In genomic region chr6:114053791-114054190, GRCh38 we compare ENCODE assay signal across 29 cellular contexts.
"Had no signal": no experiment of that assay in that cellular context is flagged by ENCODE, and none has a peak within 500 bp of the region (broad histone marks: within the 10 kb centered on the region; RNA-seq: fewer than 3 reads in every experiment).

No MANE protein-coding gene starts in this region.

- H3K4me3 Mint-ChIP-seq: activated B cell treated with CpG ODN at 0.5 μM for 24 hours; activated CD8-positive, alpha-beta T cell treated with anti-CD3 and anti-CD28 coated beads for 36 hours; activated naive CD8-positive, alpha-beta T cell; activated T-cell treated with anti-CD3 and anti-CD28 coated beads, Interleukin-2, amount 50 U/mL, for 4 hours; activated T-helper 17 cell treated with anti-CD3 and anti-CD28 coated beads, Interleukin-2, amount 50 U/mL, for 72 hours; central memory CD8-positive, alpha-beta T cell; dendritic cell treated with granulocyte-macrophage colony-stimulating factor and Interleukin-4, amounts not matched to agents 40 ng/mL and 50 ng/mL, for 4 days had no signal

- H3K36me3 ChIP-seq: brain microvascular endothelial cell, esophagus muscularis mucosa, gastrocnemius medialis, heart left ventricle had no signal

- H3K4me1 ChIP-seq: esophagus muscularis mucosa, foreskin keratinocyte, heart left ventricle had no signal

- H3K27me3 ChIP-seq: brain microvascular endothelial cell, dorsolateral prefrontal cortex, esophagus muscularis mucosa, foreskin keratinocyte, gastrocnemius medialis, heart left ventricle had no signal

- H3K27ac Mint-ChIP-seq: activated B cell treated with CpG ODN at 0.5 μM for 24 hours; activated CD8-positive, alpha-beta T cell treated with anti-CD3 and anti-CD28 coated beads for 36 hours; activated naive CD8-positive, alpha-beta T cell; activated T-helper 17 cell treated with anti-CD3 and anti-CD28 coated beads, Interleukin-2, amount 50 U/mL, for 72 hours; dendritic cell treated with granulocyte-macrophage colony-stimulating factor and Interleukin-4, amounts not matched to agents 40 ng/mL and 50 ng/mL, for 4 days had no signal

- H3K27ac ChIP-seq: brain microvascular endothelial cell, coronary artery, esophagus muscularis mucosa, foreskin keratinocyte, gastrocnemius medialis, heart left ventricle had no signal

- ATAC-seq: activated CD4-positive, CD25-positive, alpha-beta regulatory T cell treated with anti-CD3 and anti-CD28 coated beads, Interleukin-2, amount 50 U/mL, for 24 hours; activated CD8-positive, alpha-beta T cell treated with anti-CD3 and anti-CD28 coated beads for 36 hours; activated T-cell treated with anti-CD3 and anti-CD28 coated beads, Interleukin-2, amount 50 U/mL, for 4 hours; activated T-helper 17 cell treated with anti-CD3 and anti-CD28 coated beads, Interleukin-2, amount 50 U/mL, for 72 hours; foreskin keratinocyte; gastrocnemius medialis; heart left ventricle had no signal

- H3K9me3 Mint-ChIP-seq: activated B cell treated with CpG ODN at 0.5 μM for 24 hours; activated CD8-positive, alpha-beta T cell treated with anti-CD3 and anti-CD28 coated beads for 36 hours; activated T-cell treated with anti-CD3 and anti-CD28 coated beads, Interleukin-2, amount 50 U/mL, for 4 hours; central memory CD8-positive, alpha-beta T cell; dendritic cell treated with granulocyte-macrophage colony-stimulating factor and Interleukin-4, amounts not matched to agents 40 ng/mL and 50 ng/mL, for 4 days had no signal

- H3K27me3 Mint-ChIP-seq: activated T-helper 17 cell treated with anti-CD3 and anti-CD28 coated beads, Interleukin-2, amount 50 U/mL, for 72 hours; dendritic cell treated with granulocyte-macrophage colony-stimulating factor and Interleukin-4, amounts not matched to agents 40 ng/mL and 50 ng/mL, for 4 days had no signal

- DNase-seq: activated B cell treated with CpG ODN at 0.5 μM for 24 hours; activated CD4-positive, alpha-beta T cell treated with anti-CD3 and anti-CD28 coated beads for 48 hours; activated CD4-positive, alpha-beta T cell treated with anti-CD3 and anti-CD28 coated beads, Interleukin-2, amount 50 U/mL, for 1 hour; activated CD4-positive, alpha-beta T cell treated with anti-CD3 and anti-CD28 coated beads, Interleukin-2, amount 50 U/mL, for 48 hours; activated CD8-positive, alpha-beta memory T cell treated with anti-CD3 and anti-CD28 coated beads for 24 hours; activated CD8-positive, alpha-beta T cell treated with anti-CD3 and anti-CD28 coated beads for 36 hours; activated effector memory CD4-positive, alpha-beta T cell treated with Interleukin-2 at 50 U/mL for 16 hours; activated gamma-delta T cell treated with Interleukin-2 at 50 U/mL for 16 hours; activated naive CD4-positive, alpha-beta T cell treated with anti-CD3 and anti-CD28 coated beads, Interleukin-2, amount 50 U/mL, for 16 hours; activated naive CD4-positive, alpha-beta T cell treated with Interleukin-2 at 50 U/mL for 16 hours; activated T-cell treated with anti-CD3 and anti-CD28 coated beads, Interleukin-2, amount 50 U/mL, for 4 hours; amniotic stem cell; anterior cingulate cortex; brain microvascular endothelial cell; dorsolateral prefrontal cortex; effector memory CD4-positive, alpha-beta T cell; erythroblast; foreskin keratinocyte; gastrocnemius medialis; glutamatergic neuron; heart left ventricle; T-helper 2 cell had no signal

- H3K4me1 Mint-ChIP-seq: activated B cell treated with CpG ODN at 0.5 μM for 24 hours; activated T-helper 17 cell treated with anti-CD3 and anti-CD28 coated beads, Interleukin-2, amount 50 U/mL, for 72 hours; central memory CD8-positive, alpha-beta T cell had no signal

- H3K4me3 ChIP-seq: coronary artery, dorsolateral prefrontal cortex, esophagus muscularis mucosa, gastrocnemius medialis, heart left ventricle had no signal

- H3K36me3 Mint-ChIP-seq: activated naive CD8-positive, alpha-beta T cell had no signal

- H3K9me3 ChIP-seq: esophagus muscularis mucosa, gastrocnemius medialis, heart left ventricle had no signal
